In the genomic region with DNA sequence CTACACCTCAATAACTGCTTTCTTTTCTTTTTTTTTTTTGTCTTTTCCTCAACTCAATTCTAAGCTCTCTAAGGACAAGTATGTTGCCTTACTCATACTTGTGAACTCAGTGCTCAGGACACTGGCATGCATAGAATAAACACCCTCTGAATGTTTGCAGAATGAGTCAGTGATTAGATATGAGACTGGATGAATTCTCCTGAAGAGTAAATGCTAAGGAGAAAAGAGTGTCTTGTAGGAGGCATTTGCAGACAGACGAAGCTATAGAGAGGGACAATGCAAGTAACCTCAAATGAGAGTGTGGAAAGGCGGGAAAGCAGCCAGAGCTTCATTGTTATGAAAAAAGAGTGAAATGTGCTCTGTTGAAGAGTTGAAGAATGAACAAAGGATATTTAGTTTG, we compare ENCODE assay signal across 9 cellular contexts.
DNase-seq lines count a peak whose midpoint lies in the region; ATAC-seq, FAIRE-seq and TF ChIP-seq lines count a peak whose summit lies in the region.
"Had no signal": no experiment of that assay in that cellular context is flagged by ENCODE, and none has a peak within 500 bp of the region (broad histone marks: within the 10 kb centered on the region; RNA-seq: fewer than 3 reads in every experiment).

No MANE protein-coding gene starts in this region.

- ATAC-seq in HG02623 (IDR thresholded peaks at IDR 0.05; ENCODE audit: unreplicated experiment) = no peak
- ATAC-seq: gastrocnemius medialis had no signal

- H4K8ac ChIP-seq in H1 (ENCODE audit: extremely low read depth, insufficient read depth, low read length) = no peak overlapping the region

- H4K5ac ChIP-seq in H1 (ENCODE audit: insufficient read length, low read depth, low read length) = no peak overlapping the region

- no peak overlapping the region for H3K14ac ChIP-seq in H1 (ENCODE audit: insufficient read length)

- H2BK20ac ChIP-seq in H1 (ENCODE audit: low read length) = no peak overlapping the region

- WGBS in H1 (ENCODE audit: extremely low coverage in 1 of 2, insufficient coverage in 1 of 2, insufficient read length in 1 of 2, insufficient replicate concordance in 2 of 2, low coverage in 1 of 2, low lambda C conversion rate in 2 of 2, missing lambda C conversion rate in 1 of 2), 2 experiments = 19% methylated on average over 2 of the region's 2 CpGs; no CpG with 5 or more reads in 1 of the 2 experiments

- DNase-seq in COLO829 (ENCODE audit: low spot score) (peak; percentile 51), MG63 (peak; percentile 28), H1 (ENCODE audit: low read depth in 1 of 2, low spot score in 2 of 2) (peak in 1 of 2 experiments; percentile 31), myocyte (ENCODE audit: low read depth) (peak; percentile 54), NCI-H1092 treated with DMSO at 0.1 percent for 48 hours (lab: John Stamatoyannopoulos, UW) (no peak), tibial artery (no peak), COR-L47 (lab: John Stamatoyannopoulos, UW) (no peak)
- DNase-seq: gastrocnemius medialis had no signal

- H2BK15ac ChIP-seq in H1 (ENCODE audit: low read length) = no peak overlapping the region

- no peaks in the 10 kb centered on the region for H3K79me1 ChIP-seq in H1 (ENCODE audit: low read depth, low read length)

- H3K18ac ChIP-seq in H1 (ENCODE audit: extremely low read depth, low read length) = no peak overlapping the region

- H3K23me2 ChIP-seq in H1 (ENCODE audit: low read depth, low read length) = no peaks in the 10 kb centered on the region

- H3K4me3 ChIP-seq in MG63 = no peak overlapping the region
- no peak overlapping the region; a peak in 1 of 8 replicates for H3K4me3 ChIP-seq in H1 (ENCODE audit: extremely low read depth in 1 of 4, insufficient read depth in 2 of 4, low read depth in 3 of 4, low read length in 4 of 4)
- H3K4me3 ChIP-seq in tibial artery = no peak overlapping the region
- H3K4me3 ChIP-seq: gastrocnemius medialis had no signal

- no peak for TF ChIP-seq POLR2A in H1 (IDR thresholded peaks at IDR 0.05; ENCODE audit: control extremely low read depth in 1 of 2, low read depth in 2 of 2, low read length in 2 of 2)

- no peak overlapping the region for H3K4me2 ChIP-seq in H1 (ENCODE audit: insufficient read depth in 1 of 2, low read depth in 2 of 2, low read length in 2 of 2)

- no peak overlapping the region for H2AK5ac ChIP-seq in H1 (ENCODE audit: low read depth, low read length)

- no peak for TF ChIP-seq RAD21 in H1 (IDR thresholded peaks at IDR 0.05 in 1 of 2, conservative IDR thresholded peaks at IDR 0.05 in 1 of 2; ENCODE audit: low read depth in 2 of 2, low read length in 2 of 2)

- no peaks in the 10 kb centered on the region for H4K20me1 ChIP-seq in H1 (replicated peaks in 1 of 2; ENCODE audit: control insufficient read depth in 1 of 2, insufficient read depth in 2 of 2, low read length in 2 of 2)

- POLR2A ChIA-PET in H1 (lab: Charles Lee; ENCODE audit: partially characterized antibody) = interaction anchor here (0.8 kb wide), 1 partner anchor 33 kb away, joined by 3 read pairs; no protein-coding TSS in a partner anchor

- H3K9me3 ChIP-seq in MG63 = peaks cover 16% of the 10 kb centered on the region
- H3K9me3 ChIP-seq in H1 (ENCODE audit: insufficient read depth in 2 of 2, low read depth in 1 of 2, low read length in 1 of 2) = no peaks in the 10 kb centered on the region
- no peaks in the 10 kb centered on the region for H3K9me3 ChIP-seq in tibial artery
- H3K9me3 ChIP-seq: gastrocnemius medialis had no signal

- no peak overlapping the region for H2BK120ac ChIP-seq in H1 (replicated peaks; ENCODE audit: low read depth, low read length)

- intact Hi-C loops in tibial artery (cut with DNase I; ENCODE audit: low total_unique reads) = no loop called here

- H3K79me2 ChIP-seq in H1 (ENCODE audit: control insufficient read depth in 1 of 2, insufficient read depth in 2 of 2, low read length in 2 of 2) = no peaks in the 10 kb centered on the region

- no peak for TF ChIP-seq CTCF in H1 (IDR thresholded peaks at IDR 0.05; ENCODE audit: control extremely low read depth in 1 of 3, insufficient read depth in 1 of 3, low read depth in 1 of 3, low read length in 3 of 3)
- no peak for TF ChIP-seq CTCF in tibial artery (IDR thresholded peaks at IDR 0.05)

- no peak overlapping the region for H3K9ac ChIP-seq in H1 (replicated peaks in 1 of 4; ENCODE audit: extremely low read depth in 1 of 4, low read depth in 3 of 4, low read length in 3 of 4)

- no peak overlapping the region for H4K91ac ChIP-seq in H1 (replicated peaks; ENCODE audit: insufficient read length, low read length)

- peaks cover 8% of the 10 kb centered on the region for H3K36me3 ChIP-seq in MG63
- no peaks in the 10 kb centered on the region for H3K36me3 ChIP-seq in H1 (ENCODE audit: control insufficient read depth in 2 of 4, insufficient read depth in 4 of 4, low read length in 3 of 4)
- no peaks in the 10 kb centered on the region for H3K36me3 ChIP-seq in tibial artery
- H3K36me3 ChIP-seq: gastrocnemius medialis had no signal

- H2AFZ ChIP-seq in H1 (ENCODE audit: low read length) = no peak overlapping the region

- H2BK12ac ChIP-seq in H1 (ENCODE audit: low read depth, low read length) = no peak overlapping the region

- no peak overlapping the region for H3K4ac ChIP-seq in H1 (replicated peaks; ENCODE audit: insufficient read length, low read depth, low read length)

- FAIRE-seq in H1 (lab: Jason Lieb, UNC) = no peak

- CTCF ChIA-PET in H1 (lab: Charles Lee; ENCODE audit: partially characterized antibody) = interaction anchor here (1.1 to 1.6 kb wide), 2 partner anchors 109 to 202 kb away, joined by 3 to 4 read pairs; no protein-coding TSS in a partner anchor

- TF ChIP-seq EP300 in H1 (IDR thresholded peaks at IDR 0.05; ENCODE audit: borderline replicate concordance in 1 of 2, low read depth in 2 of 2, low read length in 2 of 2) = no peak

- H3K56ac ChIP-seq in H1 (replicated peaks; ENCODE audit: insufficient read length, low read depth, low read length) = no peak overlapping the region

- H3K4me1 ChIP-seq in H1 (replicated peaks in 1 of 4; ENCODE audit: control insufficient read depth in 3 of 4, insufficient read depth in 4 of 4, low read length in 3 of 4) (peaks cover 0 to 2% (median 0%) of the 10 kb centered on the region in 4 experiments; a peak in 1 of 7 replicates), tibial artery (peaks cover 0 to 4% (median 0%) of the 10 kb centered on the region in 4 donors)
- H3K4me1 ChIP-seq: gastrocnemius medialis had no signal

- H3K27me3 ChIP-seq in MG63 = no peaks in the 10 kb centered on the region
- no peaks in the 10 kb centered on the region for H3K27me3 ChIP-seq in H1 (replicated peaks in 1 of 4; ENCODE audit: control insufficient read depth in 3 of 4, extremely low read depth in 1 of 4, insufficient read depth in 3 of 4, low read length in 3 of 4)
- H3K27me3 ChIP-seq in tibial artery = no peaks in the 10 kb centered on the region
- H3K27me3 ChIP-seq: gastrocnemius medialis had no signal

- H3K27ac ChIP-seq in H1 (ENCODE audit: low read depth, low read length) = 0 out of 2 replicates have a peak overlapping the region, but pooled peaks have one; percentile 16
- H3K27ac ChIP-seq in tibial artery = no peak overlapping the region
- H3K27ac ChIP-seq: gastrocnemius medialis had no signal

- H3K23ac ChIP-seq in H1 (ENCODE audit: insufficient read length) = no peak overlapping the region

- H2BK5ac ChIP-seq in H1 (ENCODE audit: low read depth, low read length) = no peak overlapping the region

TF ChIP-seq in H1, 55 proteins besides CTCF, POLR2A, EP300 and RAD21:
- TF ChIP-seq POLR2AphosphoS5 (IDR thresholded peaks at IDR 0.05; ENCODE audit: low read depth, low read length) (no peak), HDAC2 (IDR thresholded peaks at IDR 0.05; ENCODE audit: borderline replicate concordance in 1 of 2, low read depth in 2 of 2, low read length in 2 of 2) (no peak), MAX (IDR thresholded peaks at IDR 0.05) (peak; percentile 77), JUND (IDR thresholded peaks at IDR 0.05; ENCODE audit: low read length) (0 out of 2 replicates have a peak, but pooled peaks have one; percentile 56)
- TF ChIP-seq, protein P1, sequence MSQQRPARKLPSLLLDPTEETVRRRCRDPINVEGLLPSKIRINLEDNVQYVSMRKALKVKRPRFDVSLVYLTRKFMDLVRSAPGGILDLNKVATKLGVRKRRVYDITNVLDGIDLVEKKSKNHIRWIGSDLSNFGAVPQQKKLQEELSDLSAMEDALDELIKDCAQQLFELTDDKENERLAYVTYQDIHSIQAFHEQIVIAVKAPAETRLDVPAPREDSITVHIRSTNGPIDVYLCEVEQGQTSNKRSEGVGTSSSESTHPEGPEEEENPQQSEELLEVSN (IDR thresholded peaks at IDR 0.05) = peak; percentile 97

Comparison
In these comparisons a context has a peak if more than half of its experiments do, and no peak if none do; other contexts are left out.
1. DNase-seq: peak in COLO829 (single experiment), MG63 (single experiment) and myocyte (single experiment); none in NCI-H1092 treated with DMSO at 0.1 percent for 48 hours (single experiment), tibial artery (0 of 2) and COR-L47 (single experiment).